In the genomic region with DNA sequence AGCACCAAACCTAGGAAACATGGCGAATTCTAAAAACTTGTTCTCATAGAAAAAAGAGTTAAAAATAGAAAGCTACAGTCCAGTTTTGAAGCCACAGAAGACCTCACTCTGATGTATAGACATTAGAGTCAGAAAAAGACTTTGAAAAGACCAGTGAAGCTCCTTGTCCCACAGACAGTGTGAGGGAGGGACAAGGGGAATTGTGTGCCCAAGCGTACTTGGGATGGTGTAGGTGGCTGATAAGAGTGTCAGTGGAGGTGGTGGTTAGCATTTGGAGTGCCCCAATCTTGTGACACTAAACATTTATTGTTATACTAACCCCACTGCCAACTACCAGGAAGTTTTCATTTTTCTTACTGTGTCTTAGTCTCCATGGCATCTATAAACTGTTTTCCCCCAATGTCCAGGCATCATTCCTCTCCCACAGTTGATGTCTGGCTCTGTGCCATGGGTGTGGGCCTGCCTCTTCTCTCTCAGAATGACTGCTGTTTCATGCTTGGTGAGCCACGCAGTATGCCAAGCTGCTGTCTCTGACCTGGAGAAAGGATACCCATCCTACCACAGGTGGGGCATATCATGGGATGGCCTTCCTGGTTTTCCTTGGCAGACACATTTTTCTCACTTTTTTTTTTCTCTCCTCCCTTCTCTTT, we compare ENCODE assay signal across 21 cellular contexts.
DNase-seq lines count a peak whose midpoint lies in the region; ATAC-seq and TF ChIP-seq lines count a peak whose summit lies in the region.
"Had no signal": no experiment of that assay in that cellular context is flagged by ENCODE, and none has a peak within 500 bp of the region (broad histone marks: within the 10 kb centered on the region; RNA-seq: fewer than 3 reads in every experiment).

No MANE protein-coding gene starts in this region.

- H3K9ac ChIP-seq in BLaER1 = no peak overlapping the region

- H3K4me3 ChIP-seq in BLaER1 (no peak overlapping the region), kidney epithelial cell (ENCODE audit: low read depth, low read length) (no peak overlapping the region)

- ATAC-seq in GM18868 (IDR thresholded peaks at IDR 0.05; ENCODE audit: unreplicated experiment) (peak; percentile 22), GM19035 (IDR thresholded peaks at IDR 0.05; ENCODE audit: unreplicated experiment) (no peak), HG02884 (IDR thresholded peaks at IDR 0.05; ENCODE audit: unreplicated experiment) (no peak)
- ATAC-seq: PC-3, sciatic nerve had no signal

- peaks cover 64% of the 10 kb centered on the region for H3K4me1 ChIP-seq in BLaER1

- DNase-seq in NCI-H69 (lab: John Stamatoyannopoulos, UW) (peak; percentile 41), kidney epithelial cell (ENCODE audit: low read depth) (peak; percentile 57), NCI-H82 treated with DMSO at 0.1 percent for 48 hours (lab: John Stamatoyannopoulos, UW; ENCODE audit: unreplicated experiment) (no peak), epidermal melanocyte (ENCODE audit: insufficient read length, low spot score) (no peak)
- DNase-seq: activated CD4-positive, alpha-beta T cell treated with anti-CD3 and anti-CD28 coated beads for 48 hours; activated CD8-positive, alpha-beta memory T cell treated with anti-CD3 and anti-CD28 coated beads, Interleukin-2, amount 50 U/mL, for 48 hours; activated naive CD4-positive, alpha-beta T cell; aorta; cerebellar nuclear complex; foreskin melanocyte; NCI-H187; NCI-H510A; occipital lobe; PC-3; stimulated activated CD4-positive, alpha-beta T cell treated with anti-CD3 and anti-CD28 coated beads, Interleukin-1b, Interleukin-23, amount 100 ng/mL, for 48 hours; substantia nigra had no signal

- H3K27ac ChIP-seq in BLaER1 = no peak overlapping the region

- no peaks in the 10 kb centered on the region for H3K9me3 ChIP-seq in BLaER1

- H3K36me3 ChIP-seq in BLaER1 (peaks cover 5% of the 10 kb centered on the region; the same call in 1 of the 2 replicates), kidney epithelial cell (ENCODE audit: control insufficient read depth, insufficient read depth, low read length) (no peaks in the 10 kb centered on the region)

- no peak for TF ChIP-seq CTCF in kidney epithelial cell (IDR thresholded peaks at IDR 0.05; ENCODE audit: insufficient read depth, low read length, poor library complexity, severe bottlenecking)

- peak overlapping the region; percentile 40 for H3K4me2 ChIP-seq in BLaER1

- H3K27me3 ChIP-seq in BLaER1 (no peaks in the 10 kb centered on the region), kidney epithelial cell (ENCODE audit: control insufficient read depth, insufficient read depth, low read length) (no peaks in the 10 kb centered on the region)

- no peaks in the 10 kb centered on the region for H4K20me1 ChIP-seq in BLaER1

Comparison
In these comparisons a context has a peak if more than half of its experiments do, and no peak if none do; other contexts are left out.
1. DNase-seq: peak in NCI-H69 (single experiment) and kidney epithelial cell (single experiment); none in NCI-H82 treated with DMSO at 0.1 percent for 48 hours (single experiment) and epidermal melanocyte (single experiment).